9 cellular contexts compared by ENCODE assay signal in genomic region chr14:105092124-105092911, GRCh38. TPM values are rescaled to one million over a fixed set of nuclear protein-coding genes. Genes with fewer than 3 reads are reported as not detected.
DNase-seq lines count a peak whose midpoint lies in the region; ATAC-seq and TF ChIP-seq lines count a peak whose summit lies in the region.
"Had no signal": no experiment of that assay in that cellular context is flagged by ENCODE, and none has a peak within 500 bp of the region (broad histone marks: within the 10 kb centered on the region; RNA-seq: fewer than 3 reads in every experiment).

No MANE protein-coding gene starts in this region.

- peak overlapping the region; percentile 83 for H3K27ac Mint-ChIP-seq in MCF 10A (ENCODE audit: low read depth, unreplicated experiment)

- TF ChIP-seq CTCF in BE2C (IDR thresholded peaks at IDR 0.05; ENCODE audit: low read depth, low read length) (no peak), MCF 10A (IDR thresholded peaks at IDR 0.05; ENCODE audit: unreplicated experiment) (no peak), lower lobe of right lung (IDR thresholded peaks at IDR 0.05) (no peak), upper lobe of right lung (IDR thresholded peaks at IDR 0.05) (no peak)

- ATAC-seq in lower lobe of right lung (no peak), upper lobe of right lung (no peak), HG02885 (IDR thresholded peaks at IDR 0.05; ENCODE audit: poor library complexity, unreplicated experiment) (no peak)

- H3K27me3 Mint-ChIP-seq in MCF 10A (ENCODE audit: insufficient read depth, unreplicated experiment) = no peaks in the 10 kb centered on the region

- peak overlapping the region; percentile 82 for H3K4me3 Mint-ChIP-seq in MCF 10A (ENCODE audit: unreplicated experiment)

- H3K9me3 ChIP-seq in BE2C (no peaks in the 10 kb centered on the region), lower lobe of right lung (no peaks in the 10 kb centered on the region), upper lobe of right lung (no peaks in the 10 kb centered on the region)

- peaks cover 12% of the 10 kb centered on the region for H3K36me3 Mint-ChIP-seq in MCF 10A (ENCODE audit: insufficient read depth, unreplicated experiment)

- H3K4me3 ChIP-seq in BE2C (ENCODE audit: low read depth, low read length) (no peak overlapping the region), lower lobe of right lung (peak overlapping the region; percentile 71), upper lobe of right lung (peak overlapping the region; percentile 72)
- H3K4me3 ChIP-seq in Jurkat, Clone E6-1 (ENCODE audit: low read length) = peak overlapping the region; percentile 58

- BruUV-seq in MCF 10A (replicated peaks; lab: Mats Ljungman, UMichigan) = TSS peak; percentile 31

- peaks cover 32% of the 10 kb centered on the region for H3K4me1 Mint-ChIP-seq in MCF 10A (ENCODE audit: insufficient read depth, unreplicated experiment)

- POLR2A ChIA-PET in MCF 10A (lab: Yijun Ruan, JAX) = interaction anchor here (0.6 to 6.6 kb wide), 15 partner anchors 67 to 397 kb away, joined by 3 to 79 read pairs (median 4); partner anchors contain the start of genes BRF1, CDCA4 and JAG2

- intact Hi-C loops in MCF 10A (cut with micrococcal nuclease) = loop anchor here (5.0 kb wide), 1 partner anchor 90 kb away; the partner anchor contains the start of gene NUDT14
- intact Hi-C loops in lower lobe of right lung (cut with DNase I) = no loop called here
- intact Hi-C loops in upper lobe of right lung (cut with DNase I) = loop anchor here (10.0 kb wide), 1 partner anchor 262 kb away; no protein-coding TSS in a partner anchor

- no peaks in the 10 kb centered on the region for H3K9me3 Mint-ChIP-seq in MCF 10A (ENCODE audit: unreplicated experiment)

- H3K27ac ChIP-seq in lower lobe of right lung (peak overlapping the region; percentile 89), upper lobe of right lung (peak overlapping the region; percentile 87)

- H3K36me3 ChIP-seq in BE2C (no peaks in the 10 kb centered on the region), lower lobe of right lung (no peaks in the 10 kb centered on the region), upper lobe of right lung (no peaks in the 10 kb centered on the region)

- CTCF ChIA-PET in MCF 10A (lab: Yijun Ruan, JAX) = interaction anchor here (0.6 to 3.2 kb wide), 4 partner anchors 74 to 155 kb away, joined by 3 to 32 read pairs (median 4); partner anchors contain the start of gene JAG2

- H3K4me1 ChIP-seq in BE2C = no peaks in the 10 kb centered on the region
- H3K4me1 ChIP-seq in lower lobe of right lung = peaks cover 60% of the 10 kb centered on the region
- H3K4me1 ChIP-seq in upper lobe of right lung = peaks cover 45% of the 10 kb centered on the region

- peak; percentile 48 for DNase-seq in BE2C
- DNase-seq in Jurkat, Clone E6-1 (ENCODE audit: low read depth, low spot score) = no peak
- DNase-seq in MCF 10A (ENCODE audit: unreplicated experiment) = peak; percentile 36
- peak; percentile 58 for DNase-seq in lower lobe of right lung
- peak; percentile 72 for DNase-seq in upper lobe of right lung
- DNase-seq in OCI-M1 (lab: John Stamatoyannopoulos, UW) = no peak
- DNase-seq in NCI-H2081 treated with DMSO at 0.1 percent for 48 hours (lab: John Stamatoyannopoulos, UW) = no peak

- H3K27me3 ChIP-seq in BE2C (peaks cover 33% of the 10 kb centered on the region), lower lobe of right lung (ENCODE audit: low read depth) (peaks cover 11% of the 10 kb centered on the region), upper lobe of right lung (no peaks in the 10 kb centered on the region)

RNA-seq across cellular contexts. Expression of gene GPR132, which starts 27.1 kb away (rescaled TPM):
- not detected for polyA plus RNA-seq in BE2C (2012; ENCODE audit: insufficient read depth, insufficient read length, low read depth)
- polyA plus RNA-seq in Jurkat, Clone E6-1 (2012; ENCODE audit: insufficient read depth, insufficient read length) = 0.90 TPM
- total RNA-seq in MCF 10A (2022) (0.42 TPM in 1 of 2 replicates, not detected in the other), lower lobe of right lung (7.2 TPM), upper lobe of right lung (6.7 TPM)
- total RNA-seq: myocyte had no signal

Comparison
In these comparisons a context has a peak if more than half of its experiments do, and no peak if none do; other contexts are left out.
1. DNase-seq: peak in BE2C (single experiment), MCF 10A (single experiment), lower lobe of right lung (single experiment) and upper lobe of right lung (single experiment); none in Jurkat, Clone E6-1 (single experiment), OCI-M1 (single experiment) and NCI-H2081 treated with DMSO at 0.1 percent for 48 hours (single experiment).